In the genomic region with DNA sequence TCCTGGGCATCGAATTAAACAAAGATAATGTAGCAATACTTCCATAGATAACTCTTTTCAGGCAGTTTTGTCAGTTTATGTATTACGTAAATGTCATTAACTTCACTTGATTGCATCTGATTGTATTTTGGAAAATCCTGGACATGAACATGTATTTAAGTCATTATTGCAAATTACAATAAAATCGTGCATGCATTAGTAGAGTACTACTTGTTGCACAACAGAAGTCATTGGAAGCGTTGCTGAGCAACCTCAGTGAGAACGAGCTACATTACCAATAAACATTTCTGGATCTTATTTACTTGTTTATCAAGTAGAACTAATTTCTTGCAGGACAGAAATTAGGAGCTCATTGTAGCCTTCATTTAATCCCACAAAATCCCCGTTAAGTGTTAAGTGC, we compare ENCODE assay signal across 32 cellular contexts. TPM values are rescaled to one million over a fixed set of nuclear protein-coding genes. Genes with fewer than 3 reads are reported as not detected.
"Had no signal": no experiment of that assay in that cellular context is flagged by ENCODE, and none has a peak within 500 bp of the region (broad histone marks: within the 10 kb centered on the region; RNA-seq: fewer than 3 reads in every experiment).

No MANE protein-coding gene starts in this region.

- H3K27me3 ChIP-seq: ascending aorta, SJCRH30 had no signal

- H3K4me3 ChIP-seq: ascending aorta, SJCRH30 had no signal

- H3K27me3 Mint-ChIP-seq: activated B cell treated with CpG ODN at 0.5 μM for 24 hours; activated CD8-positive, alpha-beta T cell treated with anti-CD3 and anti-CD28 coated beads for 36 hours; activated naive CD4-positive, alpha-beta T cell treated with anti-CD3 and anti-CD28 coated beads, Interleukin-2, amount 50 U/mL, for 24 hours; activated naive CD8-positive, alpha-beta T cell treated with anti-CD3 and anti-CD28 coated beads, Interleukin-2, amount 10 ng/mL, durations not matched to agents 7 days and 5 days; activated T-cell treated with anti-CD3 and anti-CD28 coated beads, Interleukin-2, amount 50 U/mL, for 24 hours had no signal

- H3K9me3 ChIP-seq: ascending aorta, SJCRH30, SK-N-SH had no signal

- FAIRE-seq: TTC549 had no signal

- H3K4me2 ChIP-seq: SK-N-SH had no signal

- H3K9me3 Mint-ChIP-seq: activated B cell treated with CpG ODN at 0.5 μM for 24 hours; activated CD8-positive, alpha-beta T cell treated with anti-CD3 and anti-CD28 coated beads for 36 hours; activated naive CD4-positive, alpha-beta T cell treated with anti-CD3 and anti-CD28 coated beads, Interleukin-2, amount 50 U/mL, for 24 hours; activated naive CD8-positive, alpha-beta T cell treated with anti-CD3 and anti-CD28 coated beads, Interleukin-2, amount 10 ng/mL, durations not matched to agents 7 days and 5 days; activated T-cell treated with anti-CD3 and anti-CD28 coated beads, Interleukin-2, amount 50 U/mL, for 24 hours; activated T-helper 2 cell treated with anti-CD3 and anti-CD28 coated beads, Interferon-gamma antibody, Interleukin-2, Interleukin-4, amounts not matched to agents 10 μg/mL and 5 μg/mL and 100 μg/mL, durations not matched to agents 14 hours and 24 hours and 36 hours; T-helper 1 cell treated with Interleukin-12 subunit alpha and Interleukin-12 subunit beta and Interleukin-4 antibody, amounts not matched to agents 30 μg/mL and 1 μg/mL, for 36 hours; T-helper 2 cell treated with Interferon-gamma antibody and Interleukin-4, amounts not matched to agents 5 μg/mL and 100 μg/mL, for 36 hours had no signal

- H3K9ac ChIP-seq: SK-N-SH had no signal

- H3K27ac ChIP-seq: ascending aorta, SJCRH30 had no signal

- DNase-seq: activated B cell treated with CpG ODN at 0.5 μM for 24 hours; activated CD4-positive, alpha-beta T cell treated with anti-CD3 and anti-CD28 coated beads for 1 hour; activated CD4-positive, alpha-beta T cell treated with anti-CD3 and anti-CD28 coated beads for 48 hours; activated CD4-positive, alpha-beta T cell treated with anti-CD3 and anti-CD28 coated beads, Interleukin-2, amount 50 U/mL, for 4 hours; activated CD8-positive, alpha-beta T cell treated with anti-CD3 and anti-CD28 coated beads for 36 hours; activated gamma-delta T cell; activated naive CD4-positive, alpha-beta T cell treated with Interleukin-2 at 50 U/mL for 16 hours; activated naive CD8-positive, alpha-beta T cell treated with anti-CD3 and anti-CD28 coated beads, Interleukin-2, amount 10 ng/mL, durations not matched to agents 7 days and 5 days; activated T-cell treated with anti-CD3 and anti-CD28 coated beads, Interleukin-2, amount 50 U/mL, for 24 hours; amygdala; caudate nucleus; cerebellar nuclear complex; Kasumi-1; MM.1S; MV-4-11; NCI-H1092; NCI-H1436 treated with DMSO at 0.1 percent for 48 hours; NCI-H1694 treated with DMSO at 0.1 percent for 48 hours; NCI-H2029; NCI-H345; NCI-H524 treated with DMSO at 0.1 percent for 48 hours; SHP77; SJCRH30; SK-N-SH had no signal

- H3K4me3 Mint-ChIP-seq: activated B cell treated with CpG ODN at 0.5 μM for 24 hours; activated CD8-positive, alpha-beta T cell treated with anti-CD3 and anti-CD28 coated beads for 36 hours; activated naive CD4-positive, alpha-beta T cell treated with anti-CD3 and anti-CD28 coated beads, Interleukin-2, amount 50 U/mL, for 24 hours; activated naive CD8-positive, alpha-beta T cell treated with anti-CD3 and anti-CD28 coated beads, Interleukin-2, amount 10 ng/mL, durations not matched to agents 7 days and 5 days; activated T-cell treated with anti-CD3 and anti-CD28 coated beads, Interleukin-2, amount 50 U/mL, for 24 hours; T-helper 1 cell treated with Interleukin-12 subunit alpha and Interleukin-12 subunit beta and Interleukin-4 antibody, amounts not matched to agents 30 μg/mL and 1 μg/mL, for 36 hours; T-helper 2 cell treated with Interferon-gamma antibody and Interleukin-4, amounts not matched to agents 5 μg/mL and 100 μg/mL, for 36 hours had no signal

- H3K27ac Mint-ChIP-seq: activated B cell treated with CpG ODN at 0.5 μM for 24 hours; activated CD8-positive, alpha-beta T cell treated with anti-CD3 and anti-CD28 coated beads for 36 hours; activated naive CD4-positive, alpha-beta T cell treated with anti-CD3 and anti-CD28 coated beads, Interleukin-2, amount 50 U/mL, for 24 hours; activated naive CD8-positive, alpha-beta T cell treated with anti-CD3 and anti-CD28 coated beads, Interleukin-2, amount 10 ng/mL, durations not matched to agents 7 days and 5 days; activated T-cell treated with anti-CD3 and anti-CD28 coated beads, Interleukin-2, amount 50 U/mL, for 24 hours; activated T-helper 2 cell treated with anti-CD3 and anti-CD28 coated beads, Interferon-gamma antibody, Interleukin-2, Interleukin-4, amounts not matched to agents 10 μg/mL and 5 μg/mL and 100 μg/mL, durations not matched to agents 14 hours and 24 hours and 36 hours; T-helper 1 cell treated with Interleukin-12 subunit alpha and Interleukin-12 subunit beta and Interleukin-4 antibody, amounts not matched to agents 30 μg/mL and 1 μg/mL, for 36 hours; T-helper 2 cell treated with Interferon-gamma antibody and Interleukin-4, amounts not matched to agents 5 μg/mL and 100 μg/mL, for 36 hours had no signal

- ATAC-seq: activated CD8-positive, alpha-beta T cell treated with anti-CD3 and anti-CD28 coated beads for 36 hours; Panc1 had no signal

RNA-seq across cellular contexts. Expression of gene UNC13D, which starts 53.0 kb away (rescaled TPM):
- total RNA-seq: RPMI7951 had no signal
